Comparison of ENCODE assay signal across 1 cellular context in the genomic region with DNA sequence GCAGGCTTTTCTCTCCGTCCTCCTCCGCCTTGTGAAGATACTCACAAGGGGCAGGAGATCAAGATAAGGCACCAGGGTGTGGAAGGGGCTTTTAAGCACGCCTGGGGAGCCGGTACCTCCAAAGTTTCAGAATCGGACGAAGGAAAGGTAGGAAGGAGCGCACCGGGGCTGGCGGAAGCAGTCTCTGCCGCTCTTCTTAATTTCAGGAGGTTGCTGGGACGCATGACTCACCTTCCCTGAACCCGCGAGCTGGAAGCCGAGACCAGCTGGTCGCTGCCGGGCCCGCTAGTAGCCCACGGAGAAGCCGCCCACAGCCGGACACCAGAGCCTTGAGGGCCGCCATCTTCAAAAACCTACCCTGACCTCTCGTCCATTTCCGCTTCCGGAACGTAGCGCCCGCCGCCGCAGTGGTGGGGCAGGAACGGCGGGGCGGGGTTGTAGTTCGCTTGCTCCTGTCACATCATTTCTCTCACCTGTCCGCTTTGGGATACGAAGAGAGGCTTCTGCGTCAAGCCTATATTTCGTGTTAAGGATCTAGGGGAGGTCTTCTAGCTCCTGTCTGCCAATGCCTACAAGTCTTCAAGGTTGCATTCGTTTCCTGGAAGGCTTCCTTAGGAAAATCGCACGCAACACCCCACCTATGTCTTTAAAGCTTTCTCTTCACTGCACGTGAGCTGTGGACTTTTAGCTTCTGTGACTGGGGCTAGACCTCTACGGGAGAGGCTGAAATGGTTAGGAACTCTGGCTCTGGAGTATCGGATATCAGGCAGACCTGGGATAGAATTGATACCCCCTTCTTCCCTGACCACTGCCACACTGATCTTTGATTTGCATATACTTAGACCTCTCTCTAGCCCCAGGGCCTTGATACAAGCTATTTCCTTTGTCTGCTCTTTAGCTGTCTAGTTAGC.
TF ChIP-seq lines count a peak whose summit lies in the region.

A gene (minus strand): TSS at position 355 of the 911 bp plus-strand sequence. CDS start 12 bp downstream, at position 343.

TF ChIP-seq in HepG2, 621 proteins besides CTCF, POLR2A, EP300 and RAD21 (continued from another document and continues in another):
- TF ChIP-seq ZNF232 (CRISPR knock-in tag; IDR thresholded peaks at IDR 0.05; ENCODE audit: borderline replicate concordance) (no peak), TOPORS (CRISPR knock-in tag; IDR thresholded peaks at IDR 0.05) (no peak), SSRP1 (CRISPR knock-in tag; IDR thresholded peaks at IDR 0.05) (no peak), ZNF557 (CRISPR knock-in tag; IDR thresholded peaks at IDR 0.05) (no peak), ATM (IDR thresholded peaks at IDR 0.05; ENCODE audit: borderline replicate concordance) (no peak), RORA (CRISPR knock-in tag; IDR thresholded peaks at IDR 0.05) (no peak), KLF9 (CRISPR knock-in tag; IDR thresholded peaks at IDR 0.05; ENCODE audit: low read depth) (no peak; the same call in 1 of the 2 replicates), ZNF570 (CRISPR knock-in tag; IDR thresholded peaks at IDR 0.05; ENCODE audit: borderline replicate concordance) (no peak), PRMT3 (CRISPR knock-in tag; IDR thresholded peaks at IDR 0.05; ENCODE audit: borderline replicate concordance, low read depth) (0 out of 2 replicates have a peak, but pooled peaks have one; percentile 28), RBM22 (optimal IDR thresholded peaks at IDR 0.05; ENCODE audit: low read length) (no peak), ATF7-NPFF (CRISPR knock-in tag; IDR thresholded peaks at IDR 0.05; ENCODE audit: low read depth) (peak; percentile 89), MAF1 (CRISPR knock-in tag; IDR thresholded peaks at IDR 0.05; ENCODE audit: borderline replicate concordance) (no peak), ZNF790 (CRISPR knock-in tag; IDR thresholded peaks at IDR 0.05; ENCODE audit: borderline replicate concordance) (no peak; the same call in 1 of the 2 replicates), FOSL1 (CRISPR knock-in tag; IDR thresholded peaks at IDR 0.05; ENCODE audit: borderline replicate concordance) (no peak), ZNF274 (CRISPR knock-in tag; IDR thresholded peaks at IDR 0.05) (0 out of 2 replicates have a peak, but pooled peaks have one; percentile 60), SRY (CRISPR knock-in tag; IDR thresholded peaks at IDR 0.05) (0 out of 2 replicates have a peak, but pooled peaks have one; percentile 67), HOXA3 (CRISPR knock-in tag; IDR thresholded peaks at IDR 0.05) (peak; percentile 91), GATAD2A (CRISPR knock-in tag; IDR thresholded peaks at IDR 0.05) (peak; percentile 45; the same call in 1 of the 2 replicates), ZSCAN29 (CRISPR knock-in tag; conservative IDR thresholded peaks at IDR 0.05) (peak; percentile 74; the same call in 1 of the 2 replicates), YEATS2 (CRISPR knock-in tag; IDR thresholded peaks at IDR 0.05; ENCODE audit: borderline replicate concordance) (peak; percentile 91), POGZ (CRISPR knock-in tag; IDR thresholded peaks at IDR 0.05) (peak; percentile 59; the same call in 1 of the 2 replicates), EED (CRISPR knock-in tag; IDR thresholded peaks at IDR 0.05) (no peak), SOX5 (CRISPR knock-in tag; IDR thresholded peaks at IDR 0.05; ENCODE audit: borderline replicate concordance) (no peak; the same call in 1 of the 2 replicates), ELF1 (CRISPR knock-in tag; IDR thresholded peaks at IDR 0.05) (peak; percentile 90)
- TF ChIP-seq, protein P1, sequence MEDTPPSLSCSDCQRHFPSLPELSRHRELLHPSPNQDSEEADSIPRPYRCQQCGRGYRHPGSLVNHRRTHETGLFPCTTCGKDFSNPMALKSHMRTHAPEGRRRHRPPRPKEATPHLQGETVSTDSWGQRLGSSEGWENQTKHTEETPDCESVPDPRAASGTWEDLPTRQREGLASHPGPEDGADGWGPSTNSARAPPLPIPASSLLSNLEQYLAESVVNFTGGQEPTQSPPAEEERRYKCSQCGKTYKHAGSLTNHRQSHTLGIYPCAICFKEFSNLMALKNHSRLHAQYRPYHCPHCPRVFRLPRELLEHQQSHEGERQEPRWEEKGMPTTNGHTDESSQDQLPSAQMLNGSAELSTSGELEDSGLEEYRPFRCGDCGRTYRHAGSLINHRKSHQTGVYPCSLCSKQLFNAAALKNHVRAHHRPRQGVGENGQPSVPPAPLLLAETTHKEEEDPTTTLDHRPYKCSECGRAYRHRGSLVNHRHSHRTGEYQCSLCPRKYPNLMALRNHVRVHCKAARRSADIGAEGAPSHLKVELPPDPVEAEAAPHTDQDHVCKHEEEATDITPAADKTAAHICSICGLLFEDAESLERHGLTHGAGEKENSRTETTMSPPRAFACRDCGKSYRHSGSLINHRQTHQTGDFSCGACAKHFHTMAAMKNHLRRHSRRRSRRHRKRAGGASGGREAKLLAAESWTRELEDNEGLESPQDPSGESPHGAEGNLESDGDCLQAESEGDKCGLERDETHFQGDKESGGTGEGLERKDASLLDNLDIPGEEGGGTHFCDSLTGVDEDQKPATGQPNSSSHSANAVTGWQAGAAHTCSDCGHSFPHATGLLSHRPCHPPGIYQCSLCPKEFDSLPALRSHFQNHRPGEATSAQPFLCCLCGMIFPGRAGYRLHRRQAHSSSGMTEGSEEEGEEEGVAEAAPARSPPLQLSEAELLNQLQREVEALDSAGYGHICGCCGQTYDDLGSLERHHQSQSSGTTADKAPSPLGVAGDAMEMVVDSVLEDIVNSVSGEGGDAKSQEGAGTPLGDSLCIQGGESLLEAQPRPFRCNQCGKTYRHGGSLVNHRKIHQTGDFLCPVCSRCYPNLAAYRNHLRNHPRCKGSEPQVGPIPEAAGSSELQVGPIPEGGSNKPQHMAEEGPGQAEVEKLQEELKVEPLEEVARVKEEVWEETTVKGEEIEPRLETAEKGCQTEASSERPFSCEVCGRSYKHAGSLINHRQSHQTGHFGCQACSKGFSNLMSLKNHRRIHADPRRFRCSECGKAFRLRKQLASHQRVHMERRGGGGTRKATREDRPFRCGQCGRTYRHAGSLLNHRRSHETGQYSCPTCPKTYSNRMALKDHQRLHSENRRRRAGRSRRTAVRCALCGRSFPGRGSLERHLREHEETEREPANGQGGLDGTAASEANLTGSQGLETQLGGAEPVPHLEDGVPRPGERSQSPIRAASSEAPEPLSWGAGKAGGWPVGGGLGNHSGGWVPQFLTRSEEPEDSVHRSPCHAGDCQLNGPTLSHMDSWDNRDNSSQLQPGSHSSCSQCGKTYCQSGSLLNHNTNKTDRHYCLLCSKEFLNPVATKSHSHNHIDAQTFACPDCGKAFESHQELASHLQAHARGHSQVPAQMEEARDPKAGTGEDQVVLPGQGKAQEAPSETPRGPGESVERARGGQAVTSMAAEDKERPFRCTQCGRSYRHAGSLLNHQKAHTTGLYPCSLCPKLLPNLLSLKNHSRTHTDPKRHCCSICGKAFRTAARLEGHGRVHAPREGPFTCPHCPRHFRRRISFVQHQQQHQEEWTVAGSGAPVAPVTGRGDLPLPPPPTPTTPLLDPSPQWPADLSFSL (CRISPR knock-in tag; IDR thresholded peaks at IDR 0.05): no peak
- TF ChIP-seq, protein P2, sequence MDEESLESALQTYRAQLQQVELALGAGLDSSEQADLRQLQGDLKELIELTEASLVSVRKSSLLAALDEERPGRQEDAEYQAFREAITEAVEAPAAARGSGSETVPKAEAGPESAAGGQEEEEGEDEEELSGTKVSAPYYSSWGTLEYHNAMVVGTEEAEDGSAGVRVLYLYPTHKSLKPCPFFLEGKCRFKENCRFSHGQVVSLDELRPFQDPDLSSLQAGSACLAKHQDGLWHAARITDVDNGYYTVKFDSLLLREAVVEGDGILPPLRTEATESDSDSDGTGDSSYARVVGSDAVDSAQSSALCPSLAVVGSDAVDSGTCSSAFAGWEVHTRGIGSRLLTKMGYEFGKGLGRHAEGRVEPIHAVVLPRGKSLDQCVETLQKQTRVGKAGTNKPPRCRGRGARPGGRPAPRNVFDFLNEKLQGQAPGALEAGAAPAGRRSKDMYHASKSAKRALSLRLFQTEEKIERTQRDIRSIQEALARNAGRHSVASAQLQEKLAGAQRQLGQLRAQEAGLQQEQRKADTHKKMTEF (CRISPR knock-in tag; IDR thresholded peaks at IDR 0.05): peak; percentile 92
- TF ChIP-seq, protein P3, sequence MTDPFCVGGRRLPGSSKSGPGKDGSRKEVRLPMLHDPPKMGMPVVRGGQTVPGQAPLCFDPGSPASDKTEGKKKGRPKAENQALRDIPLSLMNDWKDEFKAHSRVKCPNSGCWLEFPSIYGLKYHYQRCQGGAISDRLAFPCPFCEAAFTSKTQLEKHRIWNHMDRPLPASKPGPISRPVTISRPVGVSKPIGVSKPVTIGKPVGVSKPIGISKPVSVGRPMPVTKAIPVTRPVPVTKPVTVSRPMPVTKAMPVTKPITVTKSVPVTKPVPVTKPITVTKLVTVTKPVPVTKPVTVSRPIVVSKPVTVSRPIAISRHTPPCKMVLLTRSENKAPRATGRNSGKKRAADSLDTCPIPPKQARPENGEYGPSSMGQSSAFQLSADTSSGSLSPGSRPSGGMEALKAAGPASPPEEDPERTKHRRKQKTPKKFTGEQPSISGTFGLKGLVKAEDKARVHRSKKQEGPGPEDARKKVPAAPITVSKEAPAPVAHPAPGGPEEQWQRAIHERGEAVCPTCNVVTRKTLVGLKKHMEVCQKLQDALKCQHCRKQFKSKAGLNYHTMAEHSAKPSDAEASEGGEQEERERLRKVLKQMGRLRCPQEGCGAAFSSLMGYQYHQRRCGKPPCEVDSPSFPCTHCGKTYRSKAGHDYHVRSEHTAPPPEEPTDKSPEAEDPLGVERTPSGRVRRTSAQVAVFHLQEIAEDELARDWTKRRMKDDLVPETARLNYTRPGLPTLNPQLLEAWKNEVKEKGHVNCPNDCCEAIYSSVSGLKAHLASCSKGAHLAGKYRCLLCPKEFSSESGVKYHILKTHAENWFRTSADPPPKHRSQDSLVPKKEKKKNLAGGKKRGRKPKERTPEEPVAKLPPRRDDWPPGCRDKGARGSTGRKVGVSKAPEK (CRISPR knock-in tag; IDR thresholded peaks at IDR 0.05; ENCODE audit: borderline replicate concordance): no peak; the same call in 1 of the 2 replicates
- TF ChIP-seq, protein P4, sequence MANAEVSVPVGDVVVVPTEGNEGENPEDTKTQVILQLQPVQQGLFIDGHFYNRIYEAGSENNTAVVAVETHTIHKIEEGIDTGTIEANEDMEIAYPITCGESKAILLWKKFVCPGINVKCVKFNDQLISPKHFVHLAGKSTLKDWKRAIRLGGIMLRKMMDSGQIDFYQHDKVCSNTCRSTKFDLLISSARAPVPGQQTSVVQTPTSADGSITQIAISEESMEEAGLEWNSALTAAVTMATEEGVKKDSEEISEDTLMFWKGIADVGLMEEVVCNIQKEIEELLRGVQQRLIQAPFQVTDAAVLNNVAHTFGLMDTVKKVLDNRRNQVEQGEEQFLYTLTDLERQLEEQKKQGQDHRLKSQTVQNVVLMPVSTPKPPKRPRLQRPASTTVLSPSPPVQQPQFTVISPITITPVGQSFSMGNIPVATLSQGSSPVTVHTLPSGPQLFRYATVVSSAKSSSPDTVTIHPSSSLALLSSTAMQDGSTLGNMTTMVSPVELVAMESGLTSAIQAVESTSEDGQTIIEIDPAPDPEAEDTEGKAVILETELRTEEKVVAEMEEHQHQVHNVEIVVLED (CRISPR knock-in tag; IDR thresholded peaks at IDR 0.05; ENCODE audit: borderline replicate concordance): peak; percentile 93
- TF ChIP-seq, protein P5, sequence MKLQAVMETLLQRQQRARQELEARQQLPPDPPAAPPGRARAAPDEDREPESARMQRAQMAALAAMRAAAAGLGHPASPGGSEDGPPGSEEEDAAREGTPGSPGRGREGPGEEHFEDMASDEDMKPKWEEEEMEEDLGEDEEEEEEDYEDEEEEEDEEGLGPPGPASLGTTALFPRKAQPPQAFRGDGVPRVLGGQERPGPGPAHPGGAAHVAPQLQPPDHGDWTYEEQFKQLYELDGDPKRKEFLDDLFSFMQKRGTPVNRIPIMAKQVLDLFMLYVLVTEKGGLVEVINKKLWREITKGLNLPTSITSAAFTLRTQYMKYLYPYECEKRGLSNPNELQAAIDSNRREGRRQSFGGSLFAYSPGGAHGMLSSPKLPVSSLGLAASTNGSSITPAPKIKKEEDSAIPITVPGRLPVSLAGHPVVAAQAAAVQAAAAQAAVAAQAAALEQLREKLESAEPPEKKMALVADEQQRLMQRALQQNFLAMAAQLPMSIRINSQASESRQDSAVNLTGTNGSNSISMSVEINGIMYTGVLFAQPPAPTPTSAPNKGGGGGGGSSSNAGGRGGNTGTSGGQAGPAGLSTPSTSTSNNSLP (IDR thresholded peaks at IDR 0.05; ENCODE audit: low read depth, low read length): 0 out of 2 replicates have a peak, but pooled peaks have one; percentile 14
- TF ChIP-seq, protein P6, sequence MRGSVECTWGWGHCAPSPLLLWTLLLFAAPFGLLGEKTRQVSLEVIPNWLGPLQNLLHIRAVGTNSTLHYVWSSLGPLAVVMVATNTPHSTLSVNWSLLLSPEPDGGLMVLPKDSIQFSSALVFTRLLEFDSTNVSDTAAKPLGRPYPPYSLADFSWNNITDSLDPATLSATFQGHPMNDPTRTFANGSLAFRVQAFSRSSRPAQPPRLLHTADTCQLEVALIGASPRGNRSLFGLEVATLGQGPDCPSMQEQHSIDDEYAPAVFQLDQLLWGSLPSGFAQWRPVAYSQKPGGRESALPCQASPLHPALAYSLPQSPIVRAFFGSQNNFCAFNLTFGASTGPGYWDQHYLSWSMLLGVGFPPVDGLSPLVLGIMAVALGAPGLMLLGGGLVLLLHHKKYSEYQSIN (CRISPR knock-in tag; IDR thresholded peaks at IDR 0.05; ENCODE audit: borderline replicate concordance): no peak
- TF ChIP-seq, protein P7, sequence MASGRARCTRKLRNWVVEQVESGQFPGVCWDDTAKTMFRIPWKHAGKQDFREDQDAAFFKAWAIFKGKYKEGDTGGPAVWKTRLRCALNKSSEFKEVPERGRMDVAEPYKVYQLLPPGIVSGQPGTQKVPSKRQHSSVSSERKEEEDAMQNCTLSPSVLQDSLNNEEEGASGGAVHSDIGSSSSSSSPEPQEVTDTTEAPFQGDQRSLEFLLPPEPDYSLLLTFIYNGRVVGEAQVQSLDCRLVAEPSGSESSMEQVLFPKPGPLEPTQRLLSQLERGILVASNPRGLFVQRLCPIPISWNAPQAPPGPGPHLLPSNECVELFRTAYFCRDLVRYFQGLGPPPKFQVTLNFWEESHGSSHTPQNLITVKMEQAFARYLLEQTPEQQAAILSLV (CRISPR knock-in tag; IDR thresholded peaks at IDR 0.05; ENCODE audit: borderline replicate concordance): peak; percentile 28; the same call in 1 of the 2 replicates
- TF ChIP-seq, protein P8, sequence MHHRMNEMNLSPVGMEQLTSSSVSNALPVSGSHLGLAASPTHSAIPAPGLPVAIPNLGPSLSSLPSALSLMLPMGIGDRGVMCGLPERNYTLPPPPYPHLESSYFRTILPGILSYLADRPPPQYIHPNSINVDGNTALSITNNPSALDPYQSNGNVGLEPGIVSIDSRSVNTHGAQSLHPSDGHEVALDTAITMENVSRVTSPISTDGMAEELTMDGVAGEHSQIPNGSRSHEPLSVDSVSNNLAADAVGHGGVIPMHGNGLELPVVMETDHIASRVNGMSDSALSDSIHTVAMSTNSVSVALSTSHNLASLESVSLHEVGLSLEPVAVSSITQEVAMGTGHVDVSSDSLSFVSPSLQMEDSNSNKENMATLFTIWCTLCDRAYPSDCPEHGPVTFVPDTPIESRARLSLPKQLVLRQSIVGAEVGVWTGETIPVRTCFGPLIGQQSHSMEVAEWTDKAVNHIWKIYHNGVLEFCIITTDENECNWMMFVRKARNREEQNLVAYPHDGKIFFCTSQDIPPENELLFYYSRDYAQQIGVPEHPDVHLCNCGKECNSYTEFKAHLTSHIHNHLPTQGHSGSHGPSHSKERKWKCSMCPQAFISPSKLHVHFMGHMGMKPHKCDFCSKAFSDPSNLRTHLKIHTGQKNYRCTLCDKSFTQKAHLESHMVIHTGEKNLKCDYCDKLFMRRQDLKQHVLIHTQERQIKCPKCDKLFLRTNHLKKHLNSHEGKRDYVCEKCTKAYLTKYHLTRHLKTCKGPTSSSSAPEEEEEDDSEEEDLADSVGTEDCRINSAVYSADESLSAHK (CRISPR knock-in tag; IDR thresholded peaks at IDR 0.05; ENCODE audit: borderline replicate concordance): no peak
